1 cellular context compared by ENCODE assay signal in the genomic region with DNA sequence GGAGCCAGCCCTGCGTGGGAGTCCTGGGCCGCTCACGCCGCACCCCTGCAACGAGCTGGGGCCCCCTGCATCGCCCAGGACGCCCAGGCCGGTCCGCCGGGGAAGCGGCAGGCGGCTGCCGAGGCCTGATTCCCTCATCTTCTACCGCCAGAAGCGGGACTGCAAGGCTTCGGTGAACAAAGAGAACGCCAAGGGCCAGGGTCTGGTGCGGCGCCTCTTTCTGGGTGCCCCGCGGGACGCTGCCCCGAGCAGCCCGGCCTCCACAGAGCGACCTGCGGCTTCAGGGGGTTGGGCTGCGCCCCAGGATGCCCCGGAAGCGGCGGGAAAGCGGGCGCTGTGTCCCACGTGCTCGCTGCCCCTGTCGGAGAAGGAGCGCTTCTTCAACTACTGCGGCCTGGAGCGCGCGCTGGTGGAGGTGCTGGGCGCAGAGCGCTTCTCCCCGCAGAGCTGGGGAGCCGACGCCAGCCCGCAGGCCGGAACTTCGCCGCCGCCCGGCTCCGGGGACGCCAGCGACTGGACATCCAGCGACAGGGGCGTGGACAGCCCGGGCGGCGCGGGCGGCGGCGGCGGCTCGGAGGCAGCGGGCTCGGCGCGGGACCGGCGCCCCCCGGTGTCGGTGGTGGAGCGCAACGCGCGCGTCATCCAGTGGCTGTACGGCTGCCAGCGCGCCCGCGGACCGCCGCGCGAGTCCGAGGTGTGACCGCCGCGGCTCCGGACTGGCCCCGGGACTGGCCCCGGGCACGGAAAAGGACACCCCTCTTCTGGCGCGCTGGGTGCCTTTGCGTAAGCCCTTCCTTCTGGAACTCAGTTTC.
A peak's percentile ranks its signal among the peaks of the same experiment; 100 is the strongest.
TF ChIP-seq lines count a peak whose summit lies in the region.

No MANE protein-coding gene starts in this region.

TF ChIP-seq in HepG2, 621 proteins besides CTCF, POLR2A, EP300 and RAD21 (continued from another document and continues in another):
- TF ChIP-seq ZNF446 (CRISPR knock-in tag; IDR thresholded peaks at IDR 0.05) (no peak), KLF9 (CRISPR knock-in tag; IDR thresholded peaks at IDR 0.05; ENCODE audit: low read depth) (no peak), RFX5 (IDR thresholded peaks at IDR 0.05; ENCODE audit: low read depth, low read length) (no peak), TCF7L2 (IDR thresholded peaks at IDR 0.05; ENCODE audit: low read depth, low read length) (no peak), ZEB1 (IDR thresholded peaks at IDR 0.05; ENCODE audit: insufficient replicate concordance, low read depth) (no peak), ZBTB7B (CRISPR knock-in tag; IDR thresholded peaks at IDR 0.05) (no peak), ZNF687 (CRISPR knock-in tag; IDR thresholded peaks at IDR 0.05) (peak; percentile 88), NR0B2 (CRISPR knock-in tag; IDR thresholded peaks at IDR 0.05) (no peak), SKI (IDR thresholded peaks at IDR 0.05; ENCODE audit: partially characterized antibody) (peak; percentile 23), PITX1 (CRISPR knock-in tag; IDR thresholded peaks at IDR 0.05) (0 out of 2 replicates have a peak, but pooled peaks have one; percentile 13), TIGD3 (CRISPR knock-in tag; IDR thresholded peaks at IDR 0.05; ENCODE audit: borderline replicate concordance) (no peak), ZFYVE20 (CRISPR knock-in tag; IDR thresholded peaks at IDR 0.05; ENCODE audit: borderline replicate concordance, low read depth) (no peak), ZNF143 (CRISPR knock-in tag; IDR thresholded peaks at IDR 0.05) (peak; percentile 39; the same call in 1 of the 2 replicates), ASH2L (IDR thresholded peaks at IDR 0.05; ENCODE audit: insufficient read length, low read depth, low read length) (no peak), U2AF1 (optimal IDR thresholded peaks at IDR 0.05; ENCODE audit: low read depth, low read length) (no peak), BRCA1 (CRISPR knock-in tag; IDR thresholded peaks at IDR 0.05) (no peak), ZFY (CRISPR knock-in tag; IDR thresholded peaks at IDR 0.05) (peak; percentile 64; the same call in 1 of the 2 replicates), ZMAT3 (CRISPR knock-in tag; conservative IDR thresholded peaks at IDR 0.05) (0 out of 2 replicates have a peak, but pooled peaks have one; percentile 70), NRL (CRISPR knock-in tag; IDR thresholded peaks at IDR 0.05; ENCODE audit: borderline replicate concordance) (0 out of 2 replicates have a peak, but pooled peaks have one; percentile 54), POGZ (CRISPR knock-in tag; IDR thresholded peaks at IDR 0.05) (no peak), NFYB (CRISPR knock-in tag; IDR thresholded peaks at IDR 0.05) (no peak), ARHGAP35 (CRISPR knock-in tag; IDR thresholded peaks at IDR 0.05; ENCODE audit: borderline replicate concordance) (0 out of 2 replicates have a peak, but pooled peaks have one; percentile 73), BCLAF1 (IDR thresholded peaks at IDR 0.05) (no peak), NR2C2 (CRISPR knock-in tag; IDR thresholded peaks at IDR 0.05; ENCODE audit: borderline replicate concordance) (no peak), ZNF616 (CRISPR knock-in tag; IDR thresholded peaks at IDR 0.05; ENCODE audit: low read depth) (peak; percentile 62; the same call in 1 of the 2 replicates)
- TF ChIP-seq, protein P1, sequence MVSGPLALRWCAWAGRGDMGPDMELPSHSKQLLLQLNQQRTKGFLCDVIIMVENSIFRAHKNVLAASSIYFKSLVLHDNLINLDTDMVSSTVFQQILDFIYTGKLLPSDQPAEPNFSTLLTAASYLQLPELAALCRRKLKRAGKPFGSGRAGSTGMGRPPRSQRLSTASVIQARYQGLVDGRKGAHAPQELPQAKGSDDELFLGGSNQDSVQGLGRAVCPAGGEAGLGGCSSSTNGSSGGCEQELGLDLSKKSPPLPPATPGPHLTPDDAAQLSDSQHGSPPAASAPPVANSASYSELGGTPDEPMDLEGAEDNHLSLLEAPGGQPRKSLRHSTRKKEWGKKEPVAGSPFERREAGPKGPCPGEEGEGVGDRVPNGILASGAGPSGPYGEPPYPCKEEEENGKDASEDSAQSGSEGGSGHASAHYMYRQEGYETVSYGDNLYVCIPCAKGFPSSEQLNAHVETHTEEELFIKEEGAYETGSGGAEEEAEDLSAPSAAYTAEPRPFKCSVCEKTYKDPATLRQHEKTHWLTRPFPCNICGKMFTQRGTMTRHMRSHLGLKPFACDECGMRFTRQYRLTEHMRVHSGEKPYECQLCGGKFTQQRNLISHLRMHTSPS (CRISPR knock-in tag; IDR thresholded peaks at IDR 0.05; ENCODE audit: low read depth), result peak; percentile 22; the same call in 1 of the 2 replicates
- TF ChIP-seq, protein P2, sequence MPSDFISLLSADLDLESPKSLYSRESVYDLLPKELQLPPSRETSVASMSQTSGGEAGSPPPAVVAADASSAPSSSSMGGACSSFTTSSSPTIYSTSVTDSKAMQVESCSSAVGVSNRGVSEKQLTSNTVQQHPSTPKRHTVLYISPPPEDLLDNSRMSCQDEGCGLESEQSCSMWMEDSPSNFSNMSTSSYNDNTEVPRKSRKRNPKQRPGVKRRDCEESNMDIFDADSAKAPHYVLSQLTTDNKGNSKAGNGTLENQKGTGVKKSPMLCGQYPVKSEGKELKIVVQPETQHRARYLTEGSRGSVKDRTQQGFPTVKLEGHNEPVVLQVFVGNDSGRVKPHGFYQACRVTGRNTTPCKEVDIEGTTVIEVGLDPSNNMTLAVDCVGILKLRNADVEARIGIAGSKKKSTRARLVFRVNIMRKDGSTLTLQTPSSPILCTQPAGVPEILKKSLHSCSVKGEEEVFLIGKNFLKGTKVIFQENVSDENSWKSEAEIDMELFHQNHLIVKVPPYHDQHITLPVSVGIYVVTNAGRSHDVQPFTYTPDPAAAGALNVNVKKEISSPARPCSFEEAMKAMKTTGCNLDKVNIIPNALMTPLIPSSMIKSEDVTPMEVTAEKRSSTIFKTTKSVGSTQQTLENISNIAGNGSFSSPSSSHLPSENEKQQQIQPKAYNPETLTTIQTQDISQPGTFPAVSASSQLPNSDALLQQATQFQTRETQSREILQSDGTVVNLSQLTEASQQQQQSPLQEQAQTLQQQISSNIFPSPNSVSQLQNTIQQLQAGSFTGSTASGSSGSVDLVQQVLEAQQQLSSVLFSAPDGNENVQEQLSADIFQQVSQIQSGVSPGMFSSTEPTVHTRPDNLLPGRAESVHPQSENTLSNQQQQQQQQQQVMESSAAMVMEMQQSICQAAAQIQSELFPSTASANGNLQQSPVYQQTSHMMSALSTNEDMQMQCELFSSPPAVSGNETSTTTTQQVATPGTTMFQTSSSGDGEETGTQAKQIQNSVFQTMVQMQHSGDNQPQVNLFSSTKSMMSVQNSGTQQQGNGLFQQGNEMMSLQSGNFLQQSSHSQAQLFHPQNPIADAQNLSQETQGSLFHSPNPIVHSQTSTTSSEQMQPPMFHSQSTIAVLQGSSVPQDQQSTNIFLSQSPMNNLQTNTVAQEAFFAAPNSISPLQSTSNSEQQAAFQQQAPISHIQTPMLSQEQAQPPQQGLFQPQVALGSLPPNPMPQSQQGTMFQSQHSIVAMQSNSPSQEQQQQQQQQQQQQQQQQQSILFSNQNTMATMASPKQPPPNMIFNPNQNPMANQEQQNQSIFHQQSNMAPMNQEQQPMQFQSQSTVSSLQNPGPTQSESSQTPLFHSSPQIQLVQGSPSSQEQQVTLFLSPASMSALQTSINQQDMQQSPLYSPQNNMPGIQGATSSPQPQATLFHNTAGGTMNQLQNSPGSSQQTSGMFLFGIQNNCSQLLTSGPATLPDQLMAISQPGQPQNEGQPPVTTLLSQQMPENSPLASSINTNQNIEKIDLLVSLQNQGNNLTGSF (CRISPR knock-in tag; IDR thresholded peaks at IDR 0.05), result no peak
- TF ChIP-seq, protein P3, sequence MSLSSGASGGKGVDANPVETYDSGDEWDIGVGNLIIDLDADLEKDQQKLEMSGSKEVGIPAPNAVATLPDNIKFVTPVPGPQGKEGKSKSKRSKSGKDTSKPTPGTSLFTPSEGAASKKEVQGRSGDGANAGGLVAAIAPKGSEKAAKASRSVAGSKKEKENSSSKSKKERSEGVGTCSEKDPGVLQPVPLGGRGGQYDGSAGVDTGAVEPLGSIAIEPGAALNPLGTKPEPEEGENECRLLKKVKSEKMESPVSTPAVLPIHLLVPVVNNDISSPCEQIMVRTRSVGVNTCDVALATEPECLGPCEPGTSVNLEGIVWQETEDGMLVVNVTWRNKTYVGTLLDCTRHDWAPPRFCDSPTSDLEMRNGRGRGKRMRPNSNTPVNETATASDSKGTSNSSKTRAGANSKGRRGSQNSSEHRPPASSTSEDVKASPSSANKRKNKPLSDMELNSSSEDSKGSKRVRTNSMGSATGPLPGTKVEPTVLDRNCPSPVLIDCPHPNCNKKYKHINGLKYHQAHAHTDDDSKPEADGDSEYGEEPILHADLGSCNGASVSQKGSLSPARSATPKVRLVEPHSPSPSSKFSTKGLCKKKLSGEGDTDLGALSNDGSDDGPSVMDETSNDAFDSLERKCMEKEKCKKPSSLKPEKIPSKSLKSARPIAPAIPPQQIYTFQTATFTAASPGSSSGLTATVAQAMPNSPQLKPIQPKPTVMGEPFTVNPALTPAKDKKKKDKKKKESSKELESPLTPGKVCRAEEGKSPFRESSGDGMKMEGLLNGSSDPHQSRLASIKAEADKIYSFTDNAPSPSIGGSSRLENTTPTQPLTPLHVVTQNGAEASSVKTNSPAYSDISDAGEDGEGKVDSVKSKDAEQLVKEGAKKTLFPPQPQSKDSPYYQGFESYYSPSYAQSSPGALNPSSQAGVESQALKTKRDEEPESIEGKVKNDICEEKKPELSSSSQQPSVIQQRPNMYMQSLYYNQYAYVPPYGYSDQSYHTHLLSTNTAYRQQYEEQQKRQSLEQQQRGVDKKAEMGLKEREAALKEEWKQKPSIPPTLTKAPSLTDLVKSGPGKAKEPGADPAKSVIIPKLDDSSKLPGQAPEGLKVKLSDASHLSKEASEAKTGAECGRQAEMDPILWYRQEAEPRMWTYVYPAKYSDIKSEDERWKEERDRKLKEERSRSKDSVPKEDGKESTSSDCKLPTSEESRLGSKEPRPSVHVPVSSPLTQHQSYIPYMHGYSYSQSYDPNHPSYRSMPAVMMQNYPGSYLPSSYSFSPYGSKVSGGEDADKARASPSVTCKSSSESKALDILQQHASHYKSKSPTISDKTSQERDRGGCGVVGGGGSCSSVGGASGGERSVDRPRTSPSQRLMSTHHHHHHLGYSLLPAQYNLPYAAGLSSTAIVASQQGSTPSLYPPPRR (CRISPR knock-in tag; IDR thresholded peaks at IDR 0.05; ENCODE audit: borderline replicate concordance), result no peak
